12 cellular contexts compared by ENCODE assay signal in genomic region chr13:42985312-42986175, GRCh38. TPM values are rescaled to one million over a fixed set of nuclear protein-coding genes. Genes with fewer than 3 reads are reported as not detected.
DNase-seq lines count a peak whose midpoint lies in the region; ATAC-seq and TF ChIP-seq lines count a peak whose summit lies in the region.
"Had no signal": no experiment of that assay in that cellular context is flagged by ENCODE, and none has a peak within 500 bp of the region (broad histone marks: within the 10 kb centered on the region; RNA-seq: fewer than 3 reads in every experiment).

No MANE protein-coding gene starts in this region.

- peak overlapping the region; percentile 47 for H3K4me3 Mint-ChIP-seq in Calu3 (ENCODE audit: low read depth, unreplicated experiment)
- H3K4me3 Mint-ChIP-seq: CD8-positive, alpha-beta T cell had no signal

- H3K9me3 Mint-ChIP-seq in Calu3 (ENCODE audit: low read depth, unreplicated experiment), result no peaks in the 10 kb centered on the region
- H3K9me3 Mint-ChIP-seq: CD8-positive, alpha-beta T cell had no signal

- intact Hi-C loops in Calu3 (cut with micrococcal nuclease; ENCODE audit: unreplicated experiment) (no loop called here), left cardiac atrium (cut with DNase I) (no loop called here)

- H3K4me3 ChIP-seq in Peyer's patch (peak overlapping the region in 1 of 4 donors; percentile 6), parathyroid adenoma (ENCODE audit: low read depth, low read length) (no peak overlapping the region)

- TF ChIP-seq CTCF in Calu3 (IDR thresholded peaks at IDR 0.05; ENCODE audit: unreplicated experiment) (no peak), Peyer's patch (IDR thresholded peaks at IDR 0.05) (no peak), parathyroid adenoma (IDR thresholded peaks at IDR 0.05) (no peak)

- H3K36me3 ChIP-seq in Peyer's patch (no peaks in the 10 kb centered on the region), parathyroid adenoma (ENCODE audit: control insufficient read depth, insufficient read depth, low read length) (no peaks in the 10 kb centered on the region)

- H3K4me1 ChIP-seq in Peyer's patch (peaks cover 0 to 30% (median 9%) of the 10 kb centered on the region in 4 donors), parathyroid adenoma (peaks cover 5% of the 10 kb centered on the region)

- H3K27me3 ChIP-seq in Peyer's patch (no peaks in the 10 kb centered on the region), parathyroid adenoma (ENCODE audit: control insufficient read depth, insufficient read depth, low read length) (no peaks in the 10 kb centered on the region)

- ATAC-seq in left cardiac atrium (peak; percentile 47 to 92), HG03095 (IDR thresholded peaks at IDR 0.05; ENCODE audit: unreplicated experiment) (no peak), HG03108 (IDR thresholded peaks at IDR 0.05; ENCODE audit: unreplicated experiment) (no peak), GM19328 (IDR thresholded peaks at IDR 0.05; ENCODE audit: unreplicated experiment) (no peak)
- ATAC-seq: CD8-positive, alpha-beta T cell had no signal

- no peak overlapping the region for H3K4me2 ChIP-seq in parathyroid adenoma (ENCODE audit: low read length)

- H3K36me3 Mint-ChIP-seq in Calu3 (ENCODE audit: insufficient read depth, unreplicated experiment), result no peaks in the 10 kb centered on the region
- H3K36me3 Mint-ChIP-seq: CD8-positive, alpha-beta T cell had no signal

- H3K9me3 ChIP-seq in Peyer's patch, result no peaks in the 10 kb centered on the region
- no peaks in the 10 kb centered on the region for H3K9me3 ChIP-seq in parathyroid adenoma (ENCODE audit: control insufficient read depth, low read length)

- DNase-seq in Calu3, result peak; percentile 44
- DNase-seq in Peyer's patch, result peak in 2 of 3 donors; percentile 73 to 80
- DNase-seq in left cardiac atrium, result no peak
- DNase-seq in activated CD4-positive, alpha-beta T cell treated with anti-CD3 and anti-CD28 coated beads for 4 hours, result no peak
- DNase-seq: activated gamma-delta T cell; CD8-positive, alpha-beta T cell; NCI-H2107; stimulated activated naive CD4-positive, alpha-beta T cell had no signal

- H2AFZ ChIP-seq in parathyroid adenoma, result peak overlapping the region; percentile 50

- TF ChIP-seq POLR2A in Peyer's patch (IDR thresholded peaks at IDR 0.05), result peak in 1 of 2 donors; percentile 33

- H3K27ac ChIP-seq in Peyer's patch, result peak overlapping the region in 3 of 4 donors; percentile 71 to 84 (median 77)
- peak overlapping the region; percentile 24 for H3K27ac ChIP-seq in parathyroid adenoma

- H3K79me2 ChIP-seq in parathyroid adenoma, result no peaks in the 10 kb centered on the region

- H3K27me3 Mint-ChIP-seq in Calu3 (ENCODE audit: unreplicated experiment), result no peaks in the 10 kb centered on the region

- CTCF ChIA-PET in Calu3 (lab: Charles Lee), result no interaction called here

- H3K27ac Mint-ChIP-seq in Calu3 (ENCODE audit: unreplicated experiment), result peak overlapping the region; percentile 94
- H3K27ac Mint-ChIP-seq: CD8-positive, alpha-beta T cell had no signal

- no TSS peak for BruUV-seq in Calu3 (replicated peaks; lab: Mats Ljungman, UMichigan)

- H3K4me1 Mint-ChIP-seq in Calu3 (ENCODE audit: low read depth, unreplicated experiment), result peaks cover 44% of the 10 kb centered on the region

- H3K9ac ChIP-seq in parathyroid adenoma, result no peak overlapping the region

RNA-seq across cellular contexts. Expression of gene EPSTI1, which starts 6.5 kb away (rescaled TPM):
- total RNA-seq in Calu3 (2022) (11.5 and 31.9 TPM in 2 replicates), Peyer's patch (10 to 100 TPM in 3 of 4 donors, 1 to 10 TPM in 1; 8.8 to 45.4 (median 22.1) TPM), left cardiac atrium (10 to 100 TPM in 1 of 2 donors, 1 to 10 TPM in 1; 4.9 to 10.8 TPM)

RNA-seq across cellular contexts. Expression of gene DNAJC15, which starts 37.8 kb away (rescaled TPM):
- total RNA-seq in Calu3 (2022) (13.1 and 16.4 TPM in 2 replicates), Peyer's patch (10 to 100 TPM in 2 of 4 donors, 1 to 10 TPM in 2; 5.8 to 27.5 (median 11.9) TPM), left cardiac atrium (10 to 100 TPM; 21.8 to 24.4 TPM)

Comparison
In these comparisons a context has a peak if more than half of its experiments do, and no peak if none do; other contexts are left out.
1. DNase-seq: peak in Calu3 (single experiment) and Peyer's patch (2 of 3); none in left cardiac atrium (single experiment) and activated CD4-positive, alpha-beta T cell treated with anti-CD3 and anti-CD28 coated beads for 4 hours (0 of 2).
2. ATAC-seq: peak in left cardiac atrium (2 of 2); none in HG03095 (single experiment), HG03108 (single experiment) and GM19328 (single experiment).